Comparison of ENCODE assay signal across 1 cellular context in genomic region chr11:69419662-69420061, GRCh38.
TF ChIP-seq lines count a peak whose summit lies in the region.

No MANE protein-coding gene starts in this region.

TF ChIP-seq in SK-N-SH treated with all-trans-retinoic acid at 6 μM for 48 hours, 23 proteins besides CTCF, POLR2A, EP300 and RAD21 (continued from another document):
- TF ChIP-seq TSHZ2 (CRISPR knock-in tag; IDR thresholded peaks at IDR 0.05) (no peak), ZNF8 (CRISPR knock-in tag; IDR thresholded peaks at IDR 0.05) (no peak), ZNF565 (CRISPR knock-in tag; conservative IDR thresholded peaks at IDR 0.05; ENCODE audit: low read depth) (no peak), ZFP3 (CRISPR knock-in tag; IDR thresholded peaks at IDR 0.05) (no peak), OSR1 (CRISPR knock-in tag; IDR thresholded peaks at IDR 0.05) (no peak), ARNTL (CRISPR knock-in tag; IDR thresholded peaks at IDR 0.05; ENCODE audit: borderline replicate concordance, low read depth) (no peak), CSDC2 (CRISPR knock-in tag; IDR thresholded peaks at IDR 0.05) (no peak), ISL1 (CRISPR knock-in tag; IDR thresholded peaks at IDR 0.05) (no peak), ESRRG (CRISPR knock-in tag; IDR thresholded peaks at IDR 0.05) (no peak), GLIS3 (CRISPR knock-in tag; IDR thresholded peaks at IDR 0.05) (no peak), CREB5 (CRISPR knock-in tag; IDR thresholded peaks at IDR 0.05; ENCODE audit: low read depth) (no peak), SNAI2 (CRISPR knock-in tag; IDR thresholded peaks at IDR 0.05) (no peak)
TF ChIP-seq in SK-N-SH treated with all-trans-retinoic acid at 6 μM for 48 hours: peak in this region for 0.
